8 cellular contexts compared by ENCODE assay signal in the genomic region with DNA sequence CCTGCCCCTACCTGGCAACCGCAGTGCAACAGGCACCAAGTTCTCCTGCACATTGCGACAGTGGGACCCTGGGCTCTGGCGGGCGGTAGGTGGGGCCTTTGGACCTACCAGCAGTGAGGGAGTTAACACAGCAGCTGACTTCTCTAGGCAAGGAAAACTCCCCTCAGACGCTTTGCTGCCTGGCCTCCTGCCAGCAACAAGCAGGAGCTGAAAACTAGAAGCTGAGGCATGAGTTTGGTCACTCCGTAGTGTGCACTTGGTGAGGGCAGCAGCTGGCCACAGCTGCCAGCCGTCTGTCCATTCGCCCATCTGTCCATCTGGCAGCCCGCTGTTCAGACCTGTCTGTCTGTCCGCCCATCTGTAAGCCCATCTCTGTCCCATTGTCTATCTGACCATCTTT. TPM values are rescaled to one million over a fixed set of nuclear protein-coding genes. Genes with fewer than 3 reads are reported as not detected.
"Had no signal": no experiment of that assay in that cellular context is flagged by ENCODE, and none has a peak within 500 bp of the region (broad histone marks: within the 10 kb centered on the region; RNA-seq: fewer than 3 reads in every experiment).

No MANE protein-coding gene starts in this region.

RNA-seq across cellular contexts. Expression of a gene that starts 7.2 kb away (rescaled TPM):
- total RNA-seq: activated CD8-positive, alpha-beta memory T cell treated with anti-CD3 and anti-CD28 coated beads, Interleukin-2, amount 10 ng/mL, durations not matched to agents 7 days and 5 days; breast epithelium; cerebellum; esophagus mucosa; left cardiac atrium; right atrium auricular region; subcutaneous adipose tissue; T-helper 2 cell treated with Interferon-gamma antibody and Interleukin-4, amounts not matched to agents 100 ng/mL and 5 ng/mL, for 36 hours had no signal
